ENCODE assay signal across 9 cellular contexts in genomic region chr2:177261115-177261779, GRCh38. TPM values are rescaled to one million over a fixed set of nuclear protein-coding genes. Genes with fewer than 3 reads are reported as not detected.
A peak's percentile ranks its signal among the peaks of the same experiment; 100 is the strongest.
DNase-seq lines count a peak whose midpoint lies in the region; ATAC-seq and TF ChIP-seq lines count a peak whose summit lies in the region.
"Had no signal": no experiment of that assay in that cellular context is flagged by ENCODE, and none has a peak within 500 bp of the region (broad histone marks: within the 10 kb centered on the region; RNA-seq: fewer than 3 reads in every experiment).

No MANE protein-coding gene starts in this region.

- DNase-seq in CD14-positive monocyte (ENCODE audit: low spot score) (no peak), NCI-H69 (lab: John Stamatoyannopoulos, UW) (peak; percentile 16), osteoblast (ENCODE audit: insufficient read length, low spot score, missing footprints) (no peak), kidney tubule cell (ENCODE audit: low spot score) (no peak), 8988T (no peak)
- DNase-seq in effector memory CD8-positive, alpha-beta T cell: no peak
- DNase-seq: activated CD4-positive, alpha-beta T cell treated with anti-CD3 and anti-CD28 coated beads for 48 hours had no signal

- H4K20me1 ChIP-seq in osteoblast (ENCODE audit: insufficient read depth, low read length): peaks cover 55% of the 10 kb centered on the region

- H3K36me3 Mint-ChIP-seq in CD14-positive monocyte: peaks cover 2 to 11% of the 10 kb centered on the region in 2 donors
- peaks cover 39% of the 10 kb centered on the region for H3K36me3 Mint-ChIP-seq in effector memory CD8-positive, alpha-beta T cell (ENCODE audit: insufficient read depth)

- peaks cover 0 to 2% (median 0%) of the 10 kb centered on the region in 7 donors for H3K9me3 Mint-ChIP-seq in CD14-positive monocyte
- no peaks in the 10 kb centered on the region for H3K9me3 Mint-ChIP-seq in effector memory CD8-positive, alpha-beta T cell

- peaks cover 75% of the 10 kb centered on the region for H3K79me2 ChIP-seq in osteoblast (ENCODE audit: insufficient read depth, low read length)

- peaks cover 3% of the 10 kb centered on the region for H3K36me3 ChIP-seq in osteoblast (ENCODE audit: insufficient read depth, low read length)

- H3K4me2 ChIP-seq in osteoblast (ENCODE audit: insufficient read depth, low read length): peak overlapping the region; percentile 68

- peaks cover 41% of the 10 kb centered on the region for H3K4me1 ChIP-seq in osteoblast (ENCODE audit: insufficient read depth, low read length)

- H3K4me1 Mint-ChIP-seq in CD14-positive monocyte: peaks cover 62% of the 10 kb centered on the region
- H3K4me1 Mint-ChIP-seq in effector memory CD8-positive, alpha-beta T cell (ENCODE audit: low read depth in 2 of 2): peaks cover 49 to 56% of the 10 kb centered on the region in 2 donors

- H2AFZ ChIP-seq in osteoblast (ENCODE audit: low read length): no peak overlapping the region

- H3K4me3 Mint-ChIP-seq in CD14-positive monocyte: peak overlapping the region; percentile 89 to 92
- peak overlapping the region; percentile 88 to 96 for H3K4me3 Mint-ChIP-seq in effector memory CD8-positive, alpha-beta T cell

- intact Hi-C loops in CD14-positive monocyte (cut with micrococcal nuclease): loop anchor here (5.0 to 10.0 kb wide), 6 partner anchors 34 to 156 kb away; partner anchors contain the start of gene AGPS (in 1 of the 2)

- peak overlapping the region; percentile 49 to 99 (median 88) for H3K27ac Mint-ChIP-seq in CD14-positive monocyte
- peak overlapping the region; percentile 99 for H3K27ac Mint-ChIP-seq in effector memory CD8-positive, alpha-beta T cell

- H3K27me3 Mint-ChIP-seq in CD14-positive monocyte (ENCODE audit: low read depth in 3 of 3): no peaks in the 10 kb centered on the region
- H3K27me3 Mint-ChIP-seq in effector memory CD8-positive, alpha-beta T cell: no peaks in the 10 kb centered on the region

- H3K27ac ChIP-seq in osteoblast (ENCODE audit: low read depth, low read length): peak overlapping the region; percentile 93

- peak overlapping the region; percentile 88 for H3K4me3 ChIP-seq in osteoblast (ENCODE audit: insufficient read depth, low read length)

- TF ChIP-seq CTCF in CD14-positive monocyte (IDR thresholded peaks at IDR 0.05) (no peak), osteoblast (IDR thresholded peaks at IDR 0.05; ENCODE audit: extremely low read depth, low read depth, low read length) (no peak)

- H3K9me3 ChIP-seq in osteoblast (ENCODE audit: low read depth, low read length): no peaks in the 10 kb centered on the region

- no peak for ATAC-seq in effector memory CD8-positive, alpha-beta T cell (replicated peaks)
- ATAC-seq in GM19035 (IDR thresholded peaks at IDR 0.05; ENCODE audit: unreplicated experiment) (no peak), GM21576 (IDR thresholded peaks at IDR 0.05; ENCODE audit: unreplicated experiment) (no peak)

- no peaks in the 10 kb centered on the region for H3K27me3 ChIP-seq in osteoblast (ENCODE audit: insufficient read depth, low read length)

RNA-seq across cellular contexts. Expression of gene NFE2L2, which starts 3.3 kb away (rescaled TPM):
- polyA plus RNA-seq in CD14-positive monocyte: 10 to 100 TPM; 38.7 to 51.6 TPM
- total RNA-seq in osteoblast: 84.3 and 91.9 TPM in 2 replicates

RNA-seq across cellular contexts. Expression of gene HNRNPA3, which starts 48.7 kb away (rescaled TPM):
- 10 to 100 TPM; 26.5 to 43.0 TPM for polyA plus RNA-seq in CD14-positive monocyte
- 19.7 and 21.4 TPM in 2 replicates for total RNA-seq in osteoblast
